1 cellular context compared by ENCODE assay signal in genomic region chr9:113652355-113653152, GRCh38.
TF ChIP-seq lines count a peak whose summit lies in the region.

No MANE protein-coding gene starts in this region.

TF ChIP-seq in H1, 55 proteins besides CTCF, POLR2A, EP300 and RAD21:
- TF ChIP-seq RBBP5 (IDR thresholded peaks at IDR 0.05; ENCODE audit: borderline replicate concordance, low read depth, low read length): no peak
- no peak for TF ChIP-seq RFX5 (IDR thresholded peaks at IDR 0.05; ENCODE audit: borderline replicate concordance, low read depth, low read length)
- TF ChIP-seq HDAC6 (IDR thresholded peaks at IDR 0.05; ENCODE audit: low read depth, low read length): no peak
- TF ChIP-seq, protein P1, sequence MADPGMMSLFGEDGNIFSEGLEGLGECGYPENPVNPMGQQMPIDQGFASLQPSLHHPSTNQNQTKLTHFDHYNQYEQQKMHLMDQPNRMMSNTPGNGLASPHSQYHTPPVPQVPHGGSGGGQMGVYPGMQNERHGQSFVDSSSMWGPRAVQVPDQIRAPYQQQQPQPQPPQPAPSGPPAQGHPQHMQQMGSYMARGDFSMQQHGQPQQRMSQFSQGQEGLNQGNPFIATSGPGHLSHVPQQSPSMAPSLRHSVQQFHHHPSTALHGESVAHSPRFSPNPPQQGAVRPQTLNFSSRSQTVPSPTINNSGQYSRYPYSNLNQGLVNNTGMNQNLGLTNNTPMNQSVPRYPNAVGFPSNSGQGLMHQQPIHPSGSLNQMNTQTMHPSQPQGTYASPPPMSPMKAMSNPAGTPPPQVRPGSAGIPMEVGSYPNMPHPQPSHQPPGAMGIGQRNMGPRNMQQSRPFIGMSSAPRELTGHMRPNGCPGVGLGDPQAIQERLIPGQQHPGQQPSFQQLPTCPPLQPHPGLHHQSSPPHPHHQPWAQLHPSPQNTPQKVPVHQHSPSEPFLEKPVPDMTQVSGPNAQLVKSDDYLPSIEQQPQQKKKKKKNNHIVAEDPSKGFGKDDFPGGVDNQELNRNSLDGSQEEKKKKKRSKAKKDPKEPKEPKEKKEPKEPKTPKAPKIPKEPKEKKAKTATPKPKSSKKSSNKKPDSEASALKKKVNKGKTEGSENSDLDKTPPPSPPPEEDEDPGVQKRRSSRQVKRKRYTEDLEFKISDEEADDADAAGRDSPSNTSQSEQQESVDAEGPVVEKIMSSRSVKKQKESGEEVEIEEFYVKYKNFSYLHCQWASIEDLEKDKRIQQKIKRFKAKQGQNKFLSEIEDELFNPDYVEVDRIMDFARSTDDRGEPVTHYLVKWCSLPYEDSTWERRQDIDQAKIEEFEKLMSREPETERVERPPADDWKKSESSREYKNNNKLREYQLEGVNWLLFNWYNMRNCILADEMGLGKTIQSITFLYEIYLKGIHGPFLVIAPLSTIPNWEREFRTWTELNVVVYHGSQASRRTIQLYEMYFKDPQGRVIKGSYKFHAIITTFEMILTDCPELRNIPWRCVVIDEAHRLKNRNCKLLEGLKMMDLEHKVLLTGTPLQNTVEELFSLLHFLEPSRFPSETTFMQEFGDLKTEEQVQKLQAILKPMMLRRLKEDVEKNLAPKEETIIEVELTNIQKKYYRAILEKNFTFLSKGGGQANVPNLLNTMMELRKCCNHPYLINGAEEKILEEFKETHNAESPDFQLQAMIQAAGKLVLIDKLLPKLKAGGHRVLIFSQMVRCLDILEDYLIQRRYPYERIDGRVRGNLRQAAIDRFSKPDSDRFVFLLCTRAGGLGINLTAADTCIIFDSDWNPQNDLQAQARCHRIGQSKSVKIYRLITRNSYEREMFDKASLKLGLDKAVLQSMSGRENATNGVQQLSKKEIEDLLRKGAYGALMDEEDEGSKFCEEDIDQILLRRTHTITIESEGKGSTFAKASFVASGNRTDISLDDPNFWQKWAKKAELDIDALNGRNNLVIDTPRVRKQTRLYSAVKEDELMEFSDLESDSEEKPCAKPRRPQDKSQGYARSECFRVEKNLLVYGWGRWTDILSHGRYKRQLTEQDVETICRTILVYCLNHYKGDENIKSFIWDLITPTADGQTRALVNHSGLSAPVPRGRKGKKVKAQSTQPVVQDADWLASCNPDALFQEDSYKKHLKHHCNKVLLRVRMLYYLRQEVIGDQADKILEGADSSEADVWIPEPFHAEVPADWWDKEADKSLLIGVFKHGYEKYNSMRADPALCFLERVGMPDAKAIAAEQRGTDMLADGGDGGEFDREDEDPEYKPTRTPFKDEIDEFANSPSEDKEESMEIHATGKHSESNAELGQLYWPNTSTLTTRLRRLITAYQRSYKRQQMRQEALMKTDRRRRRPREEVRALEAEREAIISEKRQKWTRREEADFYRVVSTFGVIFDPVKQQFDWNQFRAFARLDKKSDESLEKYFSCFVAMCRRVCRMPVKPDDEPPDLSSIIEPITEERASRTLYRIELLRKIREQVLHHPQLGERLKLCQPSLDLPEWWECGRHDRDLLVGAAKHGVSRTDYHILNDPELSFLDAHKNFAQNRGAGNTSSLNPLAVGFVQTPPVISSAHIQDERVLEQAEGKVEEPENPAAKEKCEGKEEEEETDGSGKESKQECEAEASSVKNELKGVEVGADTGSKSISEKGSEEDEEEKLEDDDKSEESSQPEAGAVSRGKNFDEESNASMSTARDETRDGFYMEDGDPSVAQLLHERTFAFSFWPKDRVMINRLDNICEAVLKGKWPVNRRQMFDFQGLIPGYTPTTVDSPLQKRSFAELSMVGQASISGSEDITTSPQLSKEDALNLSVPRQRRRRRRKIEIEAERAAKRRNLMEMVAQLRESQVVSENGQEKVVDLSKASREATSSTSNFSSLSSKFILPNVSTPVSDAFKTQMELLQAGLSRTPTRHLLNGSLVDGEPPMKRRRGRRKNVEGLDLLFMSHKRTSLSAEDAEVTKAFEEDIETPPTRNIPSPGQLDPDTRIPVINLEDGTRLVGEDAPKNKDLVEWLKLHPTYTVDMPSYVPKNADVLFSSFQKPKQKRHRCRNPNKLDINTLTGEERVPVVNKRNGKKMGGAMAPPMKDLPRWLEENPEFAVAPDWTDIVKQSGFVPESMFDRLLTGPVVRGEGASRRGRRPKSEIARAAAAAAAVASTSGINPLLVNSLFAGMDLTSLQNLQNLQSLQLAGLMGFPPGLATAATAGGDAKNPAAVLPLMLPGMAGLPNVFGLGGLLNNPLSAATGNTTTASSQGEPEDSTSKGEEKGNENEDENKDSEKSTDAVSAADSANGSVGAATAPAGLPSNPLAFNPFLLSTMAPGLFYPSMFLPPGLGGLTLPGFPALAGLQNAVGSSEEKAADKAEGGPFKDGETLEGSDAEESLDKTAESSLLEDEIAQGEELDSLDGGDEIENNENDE (IDR thresholded peaks at IDR 0.05; ENCODE audit: insufficient replicate concordance, low read length): no peak
- TF ChIP-seq SIX5 (IDR thresholded peaks at IDR 0.05; ENCODE audit: low read depth, low read length): no peak
- TF ChIP-seq NANOG (IDR thresholded peaks at IDR 0.05; ENCODE audit: insufficient read depth, low read depth, low read length, poor library complexity, severe bottlenecking): no peak
- no peak for TF ChIP-seq EZH2 (IDR thresholded peaks at IDR 0.05; ENCODE audit: low read depth, low read length, severe bottlenecking)
- no peak for TF ChIP-seq RNF2 (IDR thresholded peaks at IDR 0.05; ENCODE audit: borderline replicate concordance, low read depth, low read length, missing control alignments, poor library complexity, severe bottlenecking)
- TF ChIP-seq MAFK (IDR thresholded peaks at IDR 0.05; ENCODE audit: low read depth, low read length): no peak
